Comparison of ENCODE assay signal across 29 cellular contexts in the genomic region with DNA sequence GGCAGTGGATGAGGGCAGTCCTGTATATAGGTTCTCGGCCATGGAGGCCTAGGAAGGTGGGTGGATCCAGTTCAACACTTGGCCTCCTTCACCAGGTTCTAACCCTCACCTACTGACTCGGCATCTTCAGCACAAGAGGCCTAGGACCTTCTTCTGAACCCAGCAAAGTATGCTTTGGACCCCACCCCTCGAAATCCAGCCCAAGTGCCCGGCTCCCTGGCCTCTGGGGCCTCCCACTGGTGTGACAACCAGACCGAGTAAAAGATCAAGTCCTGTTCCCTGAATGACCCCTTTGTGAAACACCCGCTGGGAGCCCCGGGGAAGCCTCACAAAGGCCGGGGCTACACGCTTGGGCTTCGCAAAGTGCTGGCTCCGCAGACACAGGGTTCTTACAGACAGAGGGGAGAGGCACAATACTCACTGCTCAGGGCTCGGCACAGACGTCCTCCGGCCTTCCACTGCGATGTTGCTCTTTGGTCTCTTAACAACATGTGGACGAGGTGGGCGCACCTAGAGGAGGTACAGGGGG. TPM values are rescaled to one million over a fixed set of nuclear protein-coding genes. Genes with fewer than 3 reads are reported as not detected.
"Had no signal": no experiment of that assay in that cellular context is flagged by ENCODE, and none has a peak within 500 bp of the region (broad histone marks: within the 10 kb centered on the region; RNA-seq: fewer than 3 reads in every experiment).

No MANE protein-coding gene starts in this region.

- H3K9me3 Mint-ChIP-seq: activated B cell treated with CpG ODN at 0.5 μM for 24 hours; activated CD8-positive, alpha-beta T cell treated with anti-CD3 and anti-CD28 coated beads for 36 hours; activated naive CD4-positive, alpha-beta T cell treated with anti-CD3 and anti-CD28 coated beads, Interleukin-2, amount 50 U/mL, for 72 hours; activated T-cell treated with anti-CD3 and anti-CD28 coated beads, Interleukin-2, amount 50 U/mL, for 4 hours; activated T-helper 2 cell treated with anti-CD3 and anti-CD28 coated beads, Interferon-gamma antibody, Interleukin-2, Interleukin-4, amounts not matched to agents 10 μg/mL and 5 μg/mL and 100 μg/mL, durations not matched to agents 14 hours and 24 hours and 36 hours; central memory CD8-positive, alpha-beta T cell; dendritic cell treated with granulocyte-macrophage colony-stimulating factor and Interleukin-4, amounts not matched to agents 40 ng/mL and 50 ng/mL, for 4 days; mesothelial cell of epicardium; naive thymus-derived CD4-positive, alpha-beta T cell; stimulated activated naive B cell treated with anti-CD40 and anti-IgM and Interleukin-4, amounts not matched to agents 10 μg/mL and 1 μg/mL and 100 μg/mL, for 72 hours had no signal

- H2AFZ ChIP-seq: hepatocyte had no signal

- H3K36me3 ChIP-seq: ovary, prostate gland, suprapubic skin, upper lobe of right lung had no signal

- H3K27me3 ChIP-seq: esophagus muscularis mucosa, foreskin keratinocyte, hepatocyte, ovary, sigmoid colon, stomach, suprapubic skin, tibial artery, upper lobe of right lung had no signal

- ATAC-seq: activated CD8-positive, alpha-beta T cell treated with anti-CD3 and anti-CD28 coated beads for 36 hours; activated naive CD4-positive, alpha-beta T cell treated with anti-CD3 and anti-CD28 coated beads, Interleukin-2, amount 50 U/mL, for 72 hours; activated T-cell treated with anti-CD3 and anti-CD28 coated beads, Interleukin-2, amount 50 U/mL, for 4 hours; foreskin keratinocyte; naive thymus-derived CD4-positive, alpha-beta T cell; stimulated activated naive B cell treated with anti-CD40 and anti-IgM and Interleukin-4, amounts not matched to agents 10 μg/mL and 1 μg/mL and 100 μg/mL, for 72 hours; upper lobe of right lung had no signal

- H3K79me2 ChIP-seq: hepatocyte had no signal

- H3K27ac Mint-ChIP-seq: activated B cell treated with CpG ODN at 0.5 μM for 24 hours; activated CD8-positive, alpha-beta T cell treated with anti-CD3 and anti-CD28 coated beads for 36 hours; activated T-helper 2 cell treated with anti-CD3 and anti-CD28 coated beads, Interferon-gamma antibody, Interleukin-2, Interleukin-4, amounts not matched to agents 10 μg/mL and 5 μg/mL and 100 μg/mL, durations not matched to agents 14 hours and 24 hours and 36 hours; dendritic cell treated with granulocyte-macrophage colony-stimulating factor and Interleukin-4, amounts not matched to agents 40 ng/mL and 50 ng/mL, for 4 days; mesothelial cell of epicardium; stimulated activated naive B cell treated with anti-CD40 and anti-IgM and Interleukin-4, amounts not matched to agents 10 μg/mL and 1 μg/mL and 100 μg/mL, for 72 hours had no signal

- H3K4me3 ChIP-seq: esophagus muscularis mucosa, hepatocyte, ovary, prostate gland, sigmoid colon, stomach, suprapubic skin, tibial artery, upper lobe of right lung had no signal

- H3K27ac ChIP-seq: esophagus muscularis mucosa, foreskin keratinocyte, hepatocyte, ovary, prostate gland, sigmoid colon, stomach, suprapubic skin, tibial artery, upper lobe of right lung had no signal

- H3K4me2 ChIP-seq: hepatocyte had no signal

- H3K4me1 ChIP-seq: foreskin keratinocyte, prostate gland, upper lobe of right lung had no signal

- H3K4me1 Mint-ChIP-seq: activated B cell treated with CpG ODN at 0.5 μM for 24 hours; stimulated activated naive B cell treated with anti-CD40 and anti-IgM and Interleukin-4, amounts not matched to agents 10 μg/mL and 1 μg/mL and 100 μg/mL, for 72 hours had no signal

- H3K4me3 Mint-ChIP-seq: activated B cell treated with CpG ODN at 0.5 μM for 24 hours; activated CD8-positive, alpha-beta T cell treated with anti-CD3 and anti-CD28 coated beads for 36 hours; activated T-cell treated with anti-CD3 and anti-CD28 coated beads, Interleukin-2, amount 50 U/mL, for 4 hours; central memory CD8-positive, alpha-beta T cell; dendritic cell treated with granulocyte-macrophage colony-stimulating factor and Interleukin-4, amounts not matched to agents 40 ng/mL and 50 ng/mL, for 4 days; mesothelial cell of epicardium; naive thymus-derived CD4-positive, alpha-beta T cell; stimulated activated naive B cell treated with anti-CD40 and anti-IgM and Interleukin-4, amounts not matched to agents 10 μg/mL and 1 μg/mL and 100 μg/mL, for 72 hours had no signal

- H3K27me3 Mint-ChIP-seq: activated B cell treated with CpG ODN at 0.5 μM for 24 hours; activated CD8-positive, alpha-beta T cell treated with anti-CD3 and anti-CD28 coated beads for 36 hours; central memory CD8-positive, alpha-beta T cell; dendritic cell treated with granulocyte-macrophage colony-stimulating factor and Interleukin-4, amounts not matched to agents 40 ng/mL and 50 ng/mL, for 4 days; naive thymus-derived CD4-positive, alpha-beta T cell; stimulated activated naive B cell treated with anti-CD40 and anti-IgM and Interleukin-4, amounts not matched to agents 10 μg/mL and 1 μg/mL and 100 μg/mL, for 72 hours had no signal

- DNase-seq: activated B cell treated with CpG ODN at 0.5 μM for 24 hours; activated CD4-positive, alpha-beta T cell treated with anti-CD3 and anti-CD28 coated beads, Interleukin-2, amount 50 U/mL, for 1 hour; activated CD8-positive, alpha-beta T cell treated with anti-CD3 and anti-CD28 coated beads for 36 hours; activated naive CD4-positive, alpha-beta T cell; activated T-cell treated with anti-CD3 and anti-CD28 coated beads, Interleukin-2, amount 50 U/mL, for 4 hours; foreskin keratinocyte; glutamatergic neuron; islet precursor cell; mammary epithelial cell; naive thymus-derived CD4-positive, alpha-beta T cell; ovary; sigmoid colon; small intestine; stimulated activated naive B cell treated with anti-CD40 and anti-IgM and Interleukin-4, amounts not matched to agents 10 μg/mL and 1 μg/mL and 100 μg/mL, for 72 hours; stomach; T-helper 2 cell; tibial artery; upper lobe of right lung had no signal

- H3K36me3 Mint-ChIP-seq: activated naive CD4-positive, alpha-beta T cell treated with anti-CD3 and anti-CD28 coated beads, Interleukin-2, amount 50 U/mL, for 72 hours had no signal

RNA-seq across cellular contexts. Expression of a gene that starts 47.0 kb away (rescaled TPM):
- total RNA-seq: activated T-helper 2 cell treated with anti-CD3 and anti-CD28 coated beads, Interferon-gamma antibody, Interleukin-2, Interleukin-4, amounts not matched to agents 10 μg/mL and 5 μg/mL and 100 μg/mL, durations not matched to agents 14 hours and 24 hours and 36 hours; bronchial epithelial cell; foreskin keratinocyte; naive thymus-derived CD4-positive, alpha-beta T cell; suprapubic skin had no signal
- polyA plus RNA-seq: foreskin keratinocyte; liver; mammary epithelial cell; naive thymus-derived CD4-positive, alpha-beta T cell had no signal
